35 cellular contexts compared by ENCODE assay signal in genomic region chr13:37515226-37515625, GRCh38.
"Had no signal": no experiment of that assay in that cellular context is flagged by ENCODE, and none has a peak within 500 bp of the region (broad histone marks: within the 10 kb centered on the region; RNA-seq: fewer than 3 reads in every experiment).

No MANE protein-coding gene starts in this region.

- ATAC-seq: activated CD8-positive, alpha-beta T cell treated with anti-CD3 and anti-CD28 coated beads, Interleukin-2, amount 10 ng/mL, durations not matched to agents 7 days and 5 days; activated naive CD4-positive, alpha-beta T cell treated with anti-CD3 and anti-CD28 coated beads, Interleukin-2, amount 50 U/mL, for 72 hours; activated T-cell treated with anti-CD3 and anti-CD28 coated beads, Interleukin-2, amount 50 U/mL, for 4 hours; activated T-cell treated with anti-CD3 and anti-CD28 coated beads, Interleukin-2, amount 50 U/mL, for 72 hours; activated T-helper 17 cell treated with anti-CD3 and anti-CD28 coated beads, Interleukin-2, amount 50 U/mL, for 72 hours; body of pancreas had no signal

- H3K27me3 ChIP-seq: adrenal gland, ascending aorta, body of pancreas, brain microvascular endothelial cell, breast epithelium had no signal

- H3K4me1 ChIP-seq: adrenal gland, ascending aorta, body of pancreas, breast epithelium had no signal

- H3K27ac ChIP-seq: adrenal gland, ascending aorta, body of pancreas, brain microvascular endothelial cell, breast epithelium, VCaP had no signal

- DNase-seq: activated B cell treated with CpG ODN at 0.5 μM for 24 hours; activated CD4-positive, alpha-beta memory T cell treated with anti-CD3 and anti-CD28 coated beads, Interleukin-2, amount 10 ng/mL, durations not matched to agents 7 days and 5 days; activated CD4-positive, alpha-beta T cell treated with anti-CD3 and anti-CD28 coated beads for 4 hours; activated CD4-positive, alpha-beta T cell treated with anti-CD3 and anti-CD28 coated beads, Interleukin-2, amount 10 ng/mL, durations not matched to agents 24 days and 14 days; activated CD4-positive, alpha-beta T cell treated with anti-CD3 and anti-CD28 coated beads, Interleukin-2, amount 50 U/mL, for 1 hour; activated CD4-positive, alpha-beta T cell treated with anti-CD3 and anti-CD28 coated beads, Interleukin-2, amount 50 U/mL, for 4 hours; activated CD4-positive, CD25-positive, alpha-beta regulatory T cell treated with anti-CD3 and anti-CD28 coated beads, Interleukin-2, amount 50 U/mL, for 72 hours; activated CD8-positive, alpha-beta memory T cell treated with anti-CD3 and anti-CD28 coated beads for 24 hours; activated CD8-positive, alpha-beta memory T cell treated with anti-CD3 and anti-CD28 coated beads, Interleukin-2, amount 50 U/mL, for 4 hours; activated CD8-positive, alpha-beta T cell treated with anti-CD3 and anti-CD28 coated beads, Interleukin-2, amount 10 ng/mL, durations not matched to agents 7 days and 5 days; activated effector memory CD4-positive, alpha-beta T cell treated with anti-CD3 and anti-CD28 coated beads, Interleukin-2, amount 50 U/mL, for 16 hours; activated gamma-delta T cell treated with Interleukin-2 at 50 U/mL for 16 hours; activated naive CD4-positive, alpha-beta T cell; activated naive CD4-positive, alpha-beta T cell treated with anti-CD3 and anti-CD28 coated beads for 36 hours; activated naive CD4-positive, alpha-beta T cell treated with anti-CD3 and anti-CD28 coated beads, Interleukin-2, amount 50 U/mL, for 16 hours; activated naive CD8-positive, alpha-beta T cell treated with anti-CD3 and anti-CD28 coated beads for 36 hours; activated T-cell treated with anti-CD3 and anti-CD28 coated beads for 4 hours; activated T-cell treated with anti-CD3 and anti-CD28 coated beads, Interleukin-2, amount 50 U/mL, for 1 hour; activated T-cell treated with anti-CD3 and anti-CD28 coated beads, Interleukin-2, amount 50 U/mL, for 4 hours; activated T-cell treated with anti-CD3 and anti-CD28 coated beads, Interleukin-2, amount 50 U/mL, for 72 hours; adrenal gland; amygdala; anterior cingulate cortex; body of pancreas; brain microvascular endothelial cell; central memory CD4-positive, alpha-beta T cell; SW 1271; T-helper 1 cell; T-helper 2 cell; T-helper 9 cell had no signal

- H3K4me3 ChIP-seq: adrenal gland, ascending aorta, body of pancreas, breast epithelium had no signal

- H3K36me3 ChIP-seq: adrenal gland, ascending aorta, brain microvascular endothelial cell, breast epithelium had no signal

- H3K9me3 ChIP-seq: adrenal gland, ascending aorta, body of pancreas, breast epithelium had no signal
